8 cellular contexts compared by ENCODE assay signal in genomic region chr1:30824736-30825429, GRCh38.
DNase-seq lines count a peak whose midpoint lies in the region; ATAC-seq and TF ChIP-seq lines count a peak whose summit lies in the region.

No MANE protein-coding gene starts in this region.

- H3K4me1 ChIP-seq in adrenal gland (replicated peaks in 1 of 2) (peaks cover 27 to 29% of the 10 kb centered on the region in 2 donors), tibial artery (peaks cover 2 to 38% (median 19%) of the 10 kb centered on the region in 4 donors)

- H3K4me1 Mint-ChIP-seq in activated naive CD4-positive, alpha-beta T cell treated with anti-CD3 and anti-CD28 coated beads, Interleukin-2, amount 50 U/mL, for 24 hours, result peaks cover 16% of the 10 kb centered on the region

- H3K9me3 ChIP-seq in adrenal gland (replicated peaks in 1 of 3) (no peaks in the 10 kb centered on the region), tibial artery (no peaks in the 10 kb centered on the region)

- H3K4me3 ChIP-seq in adrenal gland (peak overlapping the region in 1 of 4 donors; percentile 38), kidney epithelial cell (ENCODE audit: low read depth, low read length) (peak overlapping the region; percentile 19), tibial artery (peak overlapping the region; percentile 46 to 49)

- intact Hi-C loops in adrenal gland (cut with DNase I), result no loop called here
- intact Hi-C loops in tibial artery (cut with DNase I; ENCODE audit: low total_unique reads), result no loop called here

- TF ChIP-seq CTCF in adrenal gland (IDR thresholded peaks at IDR 0.05), result no peak
- TF ChIP-seq CTCF in kidney epithelial cell (IDR thresholded peaks at IDR 0.05; ENCODE audit: insufficient read depth, low read length, poor library complexity, severe bottlenecking), result no peak
- TF ChIP-seq CTCF in tibial artery (IDR thresholded peaks at IDR 0.05), result no peak

- H3K36me3 Mint-ChIP-seq in activated naive CD4-positive, alpha-beta T cell treated with anti-CD3 and anti-CD28 coated beads, Interleukin-2, amount 50 U/mL, for 24 hours, result no peaks in the 10 kb centered on the region

- DNase-seq in activated naive CD4-positive, alpha-beta T cell treated with anti-CD3 and anti-CD28 coated beads, Interleukin-2, amount 50 U/mL, for 16 hours, result no peak
- DNase-seq in adrenal gland, result no peak
- DNase-seq in kidney epithelial cell (ENCODE audit: low read depth), result no peak
- no peak for DNase-seq in tibial artery
- DNase-seq in CD1c-positive myeloid dendritic cell (ENCODE audit: extremely low spot score), result no peak

- H3K27ac ChIP-seq in adrenal gland, result peak overlapping the region in 3 of 5 donors; percentile 95 to 98 (median 96)
- peak overlapping the region; percentile 87 to 91 for H3K27ac ChIP-seq in tibial artery

- H3K9me3 Mint-ChIP-seq in activated naive CD4-positive, alpha-beta T cell treated with anti-CD3 and anti-CD28 coated beads, Interleukin-2, amount 50 U/mL, for 24 hours, result no peaks in the 10 kb centered on the region

- no peak overlapping the region for H3K27ac Mint-ChIP-seq in activated naive CD4-positive, alpha-beta T cell treated with anti-CD3 and anti-CD28 coated beads, Interleukin-2, amount 50 U/mL, for 24 hours

- no peaks in the 10 kb centered on the region for H3K36me3 ChIP-seq in adrenal gland (replicated peaks in 1 of 2)
- no peaks in the 10 kb centered on the region for H3K36me3 ChIP-seq in kidney epithelial cell (ENCODE audit: control insufficient read depth, insufficient read depth, low read length)
- no peaks in the 10 kb centered on the region for H3K36me3 ChIP-seq in tibial artery

- peaks cover 47% of the 10 kb centered on the region for H3K27me3 Mint-ChIP-seq in activated naive CD4-positive, alpha-beta T cell treated with anti-CD3 and anti-CD28 coated beads, Interleukin-2, amount 50 U/mL, for 24 hours

- no peak for ATAC-seq in GM18909 (IDR thresholded peaks at IDR 0.05; ENCODE audit: poor library complexity, unreplicated experiment)
- no peak for ATAC-seq in HG03108 (IDR thresholded peaks at IDR 0.05; ENCODE audit: unreplicated experiment)

- 17 to 44% (median 22%) methylated on average over 7 to 12 of the region's 12 CpGs for WGBS in adrenal gland, 4 donors

- H3K4me3 Mint-ChIP-seq in activated naive CD4-positive, alpha-beta T cell treated with anti-CD3 and anti-CD28 coated beads, Interleukin-2, amount 50 U/mL, for 24 hours, result peak overlapping the region; percentile 84

- no peak for TF ChIP-seq POLR2A in adrenal gland (IDR thresholded peaks at IDR 0.05)

- H3K27me3 ChIP-seq in adrenal gland, result no peaks in the 10 kb centered on the region
- H3K27me3 ChIP-seq in kidney epithelial cell (ENCODE audit: control insufficient read depth, insufficient read depth, low read length), result no peaks in the 10 kb centered on the region
- no peaks in the 10 kb centered on the region for H3K27me3 ChIP-seq in tibial artery
